ENCODE assay signal across 9 cellular contexts in genomic region chr9:125632321-125633115, GRCh38.
DNase-seq lines count a peak whose midpoint lies in the region; ATAC-seq and FAIRE-seq lines count a peak whose summit lies in the region.
"Had no signal": no experiment of that assay in that cellular context is flagged by ENCODE, and none has a peak within 500 bp of the region (broad histone marks: within the 10 kb centered on the region; RNA-seq: fewer than 3 reads in every experiment).

No MANE protein-coding gene starts in this region.

- H3K36me3 Mint-ChIP-seq in activated naive CD8-positive, alpha-beta T cell treated with anti-CD3 and anti-CD28 coated beads for 36 hours: peaks cover 13% of the 10 kb centered on the region

- WGBS in small intestine, 3 donors: 26 to 57% (median 30%) methylated on average over 4 of the region's 4 CpGs

- peak overlapping the region in 1 of 2 donors; percentile 1 for H3K27ac ChIP-seq in small intestine (ENCODE audit: low read depth in 1 of 2, low read length in 1 of 2)

- H3K4me3 Mint-ChIP-seq in activated naive CD8-positive, alpha-beta T cell treated with anti-CD3 and anti-CD28 coated beads for 36 hours: peak overlapping the region; percentile 6

- FAIRE-seq in small intestine (lab: Jason Lieb, UNC): no peak

- no peaks in the 10 kb centered on the region for H3K27me3 Mint-ChIP-seq in activated naive CD8-positive, alpha-beta T cell treated with anti-CD3 and anti-CD28 coated beads for 36 hours

- DNase-seq in DMS153 treated with DMSO at 0.1 percent for 48 hours (lab: John Stamatoyannopoulos, UW; ENCODE audit: unreplicated experiment): peak; percentile 10
- DNase-seq in NCI-H510A (lab: John Stamatoyannopoulos, UW): peak; percentile 79
- DNase-seq in activated naive CD8-positive, alpha-beta T cell treated with anti-CD3 and anti-CD28 coated beads for 36 hours: peak; percentile 60
- DNase-seq in small intestine: peak; percentile 64
- DNase-seq in T-helper 9 cell: no peak
- no peak for DNase-seq in NK-92 (lab: John Stamatoyannopoulos, UW; ENCODE audit: unreplicated experiment)
- DNase-seq: heart right ventricle had no signal

- H3K27me3 ChIP-seq in small intestine (ENCODE audit: control insufficient read depth in 2 of 2, insufficient read depth in 2 of 2, low read length in 2 of 2): no peaks in the 10 kb centered on the region
- H3K27me3 ChIP-seq: heart right ventricle had no signal

- H3K4me3 ChIP-seq in small intestine (ENCODE audit: low read depth in 1 of 2, low read length in 2 of 2): no peak overlapping the region
- H3K4me3 ChIP-seq: heart right ventricle had no signal

- no peaks in the 10 kb centered on the region for H3K9me3 Mint-ChIP-seq in activated naive CD8-positive, alpha-beta T cell treated with anti-CD3 and anti-CD28 coated beads for 36 hours

- H3K36me3 ChIP-seq in small intestine (ENCODE audit: control insufficient read depth in 2 of 2, insufficient read depth in 2 of 2, low read length in 2 of 2): no peaks in the 10 kb centered on the region
- H3K36me3 ChIP-seq: heart right ventricle had no signal

- peak; percentile 58 for ATAC-seq in GM19043 (IDR thresholded peaks at IDR 0.05; ENCODE audit: low read depth, unreplicated experiment)
- ATAC-seq in HG03066 (IDR thresholded peaks at IDR 0.05; ENCODE audit: low read depth, unreplicated experiment): peak; percentile 54

- H3K4me1 Mint-ChIP-seq in activated naive CD8-positive, alpha-beta T cell treated with anti-CD3 and anti-CD28 coated beads for 36 hours: peaks cover 68% of the 10 kb centered on the region

- H3K9me3 ChIP-seq in small intestine (ENCODE audit: control insufficient read depth, low read depth): no peaks in the 10 kb centered on the region
- H3K9me3 ChIP-seq: heart right ventricle had no signal

- H3K27ac Mint-ChIP-seq in activated naive CD8-positive, alpha-beta T cell treated with anti-CD3 and anti-CD28 coated beads for 36 hours: peak overlapping the region; percentile 69

- peaks cover 9 to 22% of the 10 kb centered on the region in 2 donors for H3K4me1 ChIP-seq in small intestine (ENCODE audit: control insufficient read depth in 2 of 2, insufficient read depth in 1 of 2, low read depth in 1 of 2, low read length in 1 of 2)

Comparison
In these comparisons a context has a peak if more than half of its experiments do, and no peak if none do; other contexts are left out.
1. DNase-seq: peak in DMS153 treated with DMSO at 0.1 percent for 48 hours (single experiment), NCI-H510A (single experiment), activated naive CD8-positive, alpha-beta T cell treated with anti-CD3 and anti-CD28 coated beads for 36 hours (single experiment) and small intestine (single experiment); none in T-helper 9 cell (single experiment) and NK-92 (single experiment).